Comparison of ENCODE assay signal across 12 cellular contexts in genomic region chr16:20056436-20056835, GRCh38. TPM values are rescaled to one million over a fixed set of nuclear protein-coding genes. Genes with fewer than 3 reads are reported as not detected.
"Had no signal": no experiment of that assay in that cellular context is flagged by ENCODE, and none has a peak within 500 bp of the region (broad histone marks: within the 10 kb centered on the region; RNA-seq: fewer than 3 reads in every experiment).

No MANE protein-coding gene starts in this region.

- H3K9me3 ChIP-seq: HAP-1 had no signal

- ATAC-seq: GM23338, HCT116 had no signal

- H3K4me3 ChIP-seq: GM23248, GM23338, HAP-1 had no signal

- H3K9ac ChIP-seq: GM23248 had no signal

- H3K4me2 ChIP-seq: GM23338 had no signal

- H2AFZ ChIP-seq: GM23248, GM23338 had no signal

- H3K27ac ChIP-seq: GM23248 had no signal

- DNase-seq: GM23248, GOT3, H7, H9, HCEC 1CT, HFFc6 had no signal

- H3K36me3 ChIP-seq: HAP-1 had no signal

- FAIRE-seq: H1, H54 had no signal

- H3K4me1 ChIP-seq: HAP-1 had no signal

RNA-seq across cellular contexts. Expression of gene GPR139, which starts 17.3 kb away (rescaled TPM):
- total RNA-seq: GM23248, H4, H7, HFFc6 had no signal
- polyA plus RNA-seq: GM23248 had no signal
